ENCODE assay signal across 18 cellular contexts in genomic region chr20:48816282-48816860, GRCh38. TPM values are rescaled to one million over a fixed set of nuclear protein-coding genes. Genes with fewer than 3 reads are reported as not detected.
DNase-seq lines count a peak whose midpoint lies in the region; ATAC-seq and TF ChIP-seq lines count a peak whose summit lies in the region.
"Had no signal": no experiment of that assay in that cellular context is flagged by ENCODE, and none has a peak within 500 bp of the region (broad histone marks: within the 10 kb centered on the region; RNA-seq: fewer than 3 reads in every experiment).

No MANE protein-coding gene starts in this region.

- ATAC-seq in T-cell (replicated peaks in 1 of 4), result peak in 2 of 4 experiments; percentile 25 to 30
- ATAC-seq in stimulated activated naive CD8-positive, alpha-beta T cell treated with anti-CD3 and anti-CD28 coated beads, Interleukin-15, amount 100 ng/mL, for 72 hours, result no peak

- peak overlapping the region; percentile 68 for H3K27ac ChIP-seq in effector memory CD4-positive, alpha-beta T cell (ENCODE audit: insufficient read depth, low read length, poor library complexity, severe bottlenecking)
- H3K27ac ChIP-seq in brain microvascular endothelial cell, result no peak overlapping the region

- no peak overlapping the region for H3K4me3 ChIP-seq in effector memory CD4-positive, alpha-beta T cell (ENCODE audit: insufficient read depth, low read depth, low read length, poor library complexity, severe bottlenecking)
- H3K4me3 ChIP-seq in brain microvascular endothelial cell (ENCODE audit: low read depth, low read length), result no peak overlapping the region

- peak overlapping the region; percentile 53 for H3K27ac Mint-ChIP-seq in activated naive CD4-positive, alpha-beta T cell treated with anti-CD3 and anti-CD28 coated beads, Interleukin-2, amount 50 U/mL, for 24 hours
- H3K27ac Mint-ChIP-seq in T-cell, result peak overlapping the region in 1 of 2 donors; percentile 98
- peak overlapping the region in 1 of 2 donors; percentile 34 for H3K27ac Mint-ChIP-seq in stimulated activated naive CD8-positive, alpha-beta T cell treated with anti-CD3 and anti-CD28 coated beads, Interleukin-15, amount 100 ng/mL, for 72 hours

- peaks cover 2% of the 10 kb centered on the region for H3K36me3 Mint-ChIP-seq in activated naive CD4-positive, alpha-beta T cell treated with anti-CD3 and anti-CD28 coated beads, Interleukin-2, amount 50 U/mL, for 24 hours
- peaks cover 5% of the 10 kb centered on the region for H3K36me3 Mint-ChIP-seq in T-cell

- DNase-seq in activated naive CD4-positive, alpha-beta T cell treated with anti-CD3 and anti-CD28 coated beads, Interleukin-2, amount 50 U/mL, for 16 hours, result no peak
- DNase-seq in T-cell (peak in 1 of 34 experiments; percentile 11), RPMI8226 (no peak), T-helper 9 cell (no peak), brain microvascular endothelial cell (no peak)
- no peak for DNase-seq in effector memory CD4-positive, alpha-beta T cell
- no peak for DNase-seq in stimulated activated naive CD8-positive, alpha-beta T cell treated with anti-CD3 and anti-CD28 coated beads, Interleukin-15, amount 100 ng/mL, for 72 hours
- DNase-seq: activated CD4-positive, alpha-beta T cell treated with anti-CD3 and anti-CD28 coated beads for 48 hours; activated T-cell treated with anti-CD3 and anti-CD28 coated beads, Interleukin-2, amount 50 U/mL, for 48 hours; Caco-2; caudate nucleus; NCI-H187 treated with DMSO at 0.1 percent for 48 hours; NCI-H446 treated with DMSO at 0.1 percent for 48 hours; NK-92 treated with Interleukin-12 subunit alpha and Interleukin-12 subunit beta, amount 100 ng/mL, for 24 hours; nucleus accumbens; retina; SK-N-SH had no signal

- H3K4me1 Mint-ChIP-seq in activated naive CD4-positive, alpha-beta T cell treated with anti-CD3 and anti-CD28 coated beads, Interleukin-2, amount 50 U/mL, for 24 hours, result peaks cover 51% of the 10 kb centered on the region
- peaks cover 8 to 73% (median 58%) of the 10 kb centered on the region in 3 donors for H3K4me1 Mint-ChIP-seq in T-cell
- H3K4me1 Mint-ChIP-seq in stimulated activated naive CD8-positive, alpha-beta T cell treated with anti-CD3 and anti-CD28 coated beads, Interleukin-15, amount 100 ng/mL, for 72 hours, result peaks cover 8% of the 10 kb centered on the region

- CTCF ChIA-PET in T-cell (lab: Charles Lee), result no interaction called here

- peaks cover 83% of the 10 kb centered on the region for H3K4me1 ChIP-seq in effector memory CD4-positive, alpha-beta T cell (ENCODE audit: control insufficient read depth, insufficient read depth, low read length, poor library complexity, severe bottlenecking)

- in situ Hi-C loops in brain microvascular endothelial cell (cut with HindIII; ENCODE audit: low pct_ligation_motif_present, low sequenced_read_pairs), result no loop called here

- peak overlapping the region; percentile 40 for H3K4me3 Mint-ChIP-seq in activated naive CD4-positive, alpha-beta T cell treated with anti-CD3 and anti-CD28 coated beads, Interleukin-2, amount 50 U/mL, for 24 hours
- H3K4me3 Mint-ChIP-seq in T-cell, result peak overlapping the region; percentile 8 to 96 (median 36)
- peak overlapping the region; percentile 13 to 44 for H3K4me3 Mint-ChIP-seq in stimulated activated naive CD8-positive, alpha-beta T cell treated with anti-CD3 and anti-CD28 coated beads, Interleukin-15, amount 100 ng/mL, for 72 hours

- no peaks in the 10 kb centered on the region for H3K27me3 ChIP-seq in effector memory CD4-positive, alpha-beta T cell (replicated peaks; ENCODE audit: control insufficient read depth, insufficient read depth, low read length, poor library complexity, severe bottlenecking)
- H3K27me3 ChIP-seq in brain microvascular endothelial cell (replicated peaks), result no peaks in the 10 kb centered on the region

- no peaks in the 10 kb centered on the region for H3K9me3 ChIP-seq in effector memory CD4-positive, alpha-beta T cell (ENCODE audit: control insufficient read depth, low read length)
- H3K9me3 ChIP-seq: Caco-2, SK-N-SH had no signal

- no peaks in the 10 kb centered on the region for H3K27me3 Mint-ChIP-seq in activated naive CD4-positive, alpha-beta T cell treated with anti-CD3 and anti-CD28 coated beads, Interleukin-2, amount 50 U/mL, for 24 hours
- H3K27me3 Mint-ChIP-seq in T-cell, result no peaks in the 10 kb centered on the region
- no peaks in the 10 kb centered on the region for H3K27me3 Mint-ChIP-seq in stimulated activated naive CD8-positive, alpha-beta T cell treated with anti-CD3 and anti-CD28 coated beads, Interleukin-15, amount 100 ng/mL, for 72 hours

- POLR2A ChIA-PET in T-cell (lab: Charles Lee), result no interaction called here

- H3K36me3 ChIP-seq in effector memory CD4-positive, alpha-beta T cell (ENCODE audit: control insufficient read depth, insufficient read depth, low read length), result no peaks in the 10 kb centered on the region
- no peaks in the 10 kb centered on the region for H3K36me3 ChIP-seq in brain microvascular endothelial cell (replicated peaks)

- no peak for TF ChIP-seq CTCF in brain microvascular endothelial cell (IDR thresholded peaks at IDR 0.05; ENCODE audit: low read depth, low read length, missing control alignments)

- no peaks in the 10 kb centered on the region for H3K9me3 Mint-ChIP-seq in activated naive CD4-positive, alpha-beta T cell treated with anti-CD3 and anti-CD28 coated beads, Interleukin-2, amount 50 U/mL, for 24 hours
- H3K9me3 Mint-ChIP-seq in T-cell, result no peaks in the 10 kb centered on the region
- no peaks in the 10 kb centered on the region for H3K9me3 Mint-ChIP-seq in stimulated activated naive CD8-positive, alpha-beta T cell treated with anti-CD3 and anti-CD28 coated beads, Interleukin-15, amount 100 ng/mL, for 72 hours

RNA-seq across cellular contexts. Expression of gene PREX1, which starts 11.4 kb away (rescaled TPM):
- 100 to 1,000 TPM in 4 of 5 donors, 10 to 100 TPM in 1; 99.2 to 181 (median 137) TPM for total RNA-seq in T-cell
